1 cellular context compared by ENCODE assay signal in genomic region chr16:9072806-9073341, GRCh38.
TF ChIP-seq lines count a peak whose summit lies in the region.

No MANE protein-coding gene starts in this region.

TF ChIP-seq in HepG2, 621 proteins besides CTCF, POLR2A, EP300 and RAD21 (continued from another document):
- TF ChIP-seq ARID4A (CRISPR knock-in tag; IDR thresholded peaks at IDR 0.05; ENCODE audit: borderline replicate concordance) (no peak), SMC3 (IDR thresholded peaks at IDR 0.05; ENCODE audit: low read length) (peak; percentile 33; the same call in 1 of the 2 replicates), ZGPAT (CRISPR knock-in tag; IDR thresholded peaks at IDR 0.05) (no peak), GATAD2A (CRISPR knock-in tag; IDR thresholded peaks at IDR 0.05) (0 out of 2 replicates have a peak, but pooled peaks have one; percentile 10), SOX13 (IDR thresholded peaks at IDR 0.05) (no peak), SOX13 (CRISPR knock-in tag; conservative IDR thresholded peaks at IDR 0.05 in 1 of 2, IDR thresholded peaks at IDR 0.05 in 1 of 2) (no peak), ZNF644 (CRISPR knock-in tag; IDR thresholded peaks at IDR 0.05; ENCODE audit: low read depth) (peak; percentile 48; the same call in 1 of the 2 replicates), HMG20A (CRISPR knock-in tag; IDR thresholded peaks at IDR 0.05; ENCODE audit: borderline replicate concordance) (no peak), ZBTB14 (CRISPR knock-in tag; IDR thresholded peaks at IDR 0.05) (no peak), KLF12 (CRISPR knock-in tag; IDR thresholded peaks at IDR 0.05; ENCODE audit: borderline replicate concordance) (no peak), KLF15 (CRISPR knock-in tag; IDR thresholded peaks at IDR 0.05; ENCODE audit: borderline replicate concordance) (no peak), ZNF34 (CRISPR knock-in tag; IDR thresholded peaks at IDR 0.05; ENCODE audit: borderline replicate concordance) (peak; percentile 45; the same call in 1 of the 2 replicates), RARA (CRISPR knock-in tag; IDR thresholded peaks at IDR 0.05) (no peak), KIAA2018 (CRISPR knock-in tag; IDR thresholded peaks at IDR 0.05; ENCODE audit: borderline replicate concordance) (no peak), ERF (CRISPR knock-in tag; IDR thresholded peaks at IDR 0.05) (0 out of 2 replicates have a peak, but pooled peaks have one; percentile 22), ZNF7 (CRISPR knock-in tag; IDR thresholded peaks at IDR 0.05) (no peak), STAG1 (CRISPR knock-in tag; IDR thresholded peaks at IDR 0.05) (no peak), POLR2AphosphoS2 (IDR thresholded peaks at IDR 0.05; ENCODE audit: low read depth, low read length) (no peak), ZNF17 (CRISPR knock-in tag; IDR thresholded peaks at IDR 0.05) (no peak), CEBPB (IDR thresholded peaks at IDR 0.05; ENCODE audit: borderline replicate concordance, low read depth, low read length) (peak; percentile 97), ZNF564 (CRISPR knock-in tag; IDR thresholded peaks at IDR 0.05) (no peak), ZNF607 (CRISPR knock-in tag; IDR thresholded peaks at IDR 0.05; ENCODE audit: borderline replicate concordance) (no peak), CREB1 (IDR thresholded peaks at IDR 0.05) (peak; percentile 47), CREB1 (CRISPR knock-in tag; IDR thresholded peaks at IDR 0.05) (no peak), FOXO4 (CRISPR knock-in tag; conservative IDR thresholded peaks at IDR 0.05) (no peak), YEATS2 (CRISPR knock-in tag; IDR thresholded peaks at IDR 0.05; ENCODE audit: borderline replicate concordance) (0 out of 2 replicates have a peak, but pooled peaks have one; percentile 24), PITX1 (CRISPR knock-in tag; IDR thresholded peaks at IDR 0.05) (no peak), ZBTB25 (CRISPR knock-in tag; IDR thresholded peaks at IDR 0.05) (peak; percentile 33; the same call in 1 of the 2 replicates), ATF4 (CRISPR knock-in tag; IDR thresholded peaks at IDR 0.05) (peak; percentile 51 to 99; a peak in 3 of 4 replicates), MEF2D (CRISPR knock-in tag; IDR thresholded peaks at IDR 0.05) (no peak), CEBPG (CRISPR knock-in tag; IDR thresholded peaks at IDR 0.05) (peak; percentile 91)
